8 cellular contexts compared by ENCODE assay signal in genomic region chr3:172520332-172520831, GRCh38. TPM values are rescaled to one million over a fixed set of nuclear protein-coding genes. Genes with fewer than 3 reads are reported as not detected.
A peak's percentile ranks its signal among the peaks of the same experiment; 100 is the strongest.
DNase-seq lines count a peak whose midpoint lies in the region; ATAC-seq and TF ChIP-seq lines count a peak whose summit lies in the region.

No MANE protein-coding gene starts in this region.

- WGBS in transverse colon (ENCODE audit: low coverage in 1 of 2), 2 donors, result 25% methylated on average over 4 of the region's 4 CpGs; no CpG with 5 or more reads in 1 of the 2 donors
- WGBS in body of pancreas, 2 donors, result 44 to 45% methylated on average over 4 of the region's 4 CpGs

- ATAC-seq in GM21786 (IDR thresholded peaks at IDR 0.05; ENCODE audit: unreplicated experiment) (peak; percentile 44), body of pancreas (no peak)

- no peak for TF ChIP-seq EP300 in transverse colon (IDR thresholded peaks at IDR 0.05; ENCODE audit: low read depth)

- no peaks in the 10 kb centered on the region for H3K27me3 ChIP-seq in Peyer's patch
- H3K27me3 ChIP-seq in transverse colon, result no peaks in the 10 kb centered on the region
- no peaks in the 10 kb centered on the region for H3K27me3 ChIP-seq in tibial artery
- no peaks in the 10 kb centered on the region for H3K27me3 ChIP-seq in body of pancreas

- no peak overlapping the region for H3K4me3 ChIP-seq in GM12865 (ENCODE audit: low read depth, low read length)
- peak overlapping the region in 2 of 4 donors; percentile 60 to 86 for H3K4me3 ChIP-seq in Peyer's patch
- H3K4me3 ChIP-seq in transverse colon, result peak overlapping the region in 2 of 4 donors; percentile 4 to 51
- H3K4me3 ChIP-seq in tibial artery, result no peak overlapping the region
- H3K4me3 ChIP-seq in body of pancreas, result no peak overlapping the region

- H3K27ac ChIP-seq in Peyer's patch, result peak overlapping the region in 3 of 4 donors; percentile 44 to 85 (median 63)
- peak overlapping the region; percentile 82 to 94 (median 89) for H3K27ac ChIP-seq in transverse colon
- no peak overlapping the region for H3K27ac ChIP-seq in tibial artery
- peak overlapping the region in 2 of 4 donors; percentile 14 to 22 for H3K27ac ChIP-seq in body of pancreas

- peaks cover 0 to 59% (median 15%) of the 10 kb centered on the region in 4 donors for H3K4me1 ChIP-seq in Peyer's patch
- H3K4me1 ChIP-seq in transverse colon, result peaks cover 33 to 75% (median 57%) of the 10 kb centered on the region in 4 donors
- H3K4me1 ChIP-seq in tibial artery, result peaks cover 0 to 19% (median 8%) of the 10 kb centered on the region in 4 donors
- H3K4me1 ChIP-seq in body of pancreas, result peaks cover 57% of the 10 kb centered on the region

- H3K36me3 ChIP-seq in Peyer's patch, result no peaks in the 10 kb centered on the region
- no peaks in the 10 kb centered on the region for H3K36me3 ChIP-seq in transverse colon
- no peaks in the 10 kb centered on the region for H3K36me3 ChIP-seq in tibial artery
- no peaks in the 10 kb centered on the region for H3K36me3 ChIP-seq in body of pancreas (replicated peaks in 1 of 2; ENCODE audit: insufficient read depth in 1 of 2, low read depth in 2 of 2)

- H3K9me3 ChIP-seq in Peyer's patch (no peaks in the 10 kb centered on the region), transverse colon (no peaks in the 10 kb centered on the region), tibial artery (no peaks in the 10 kb centered on the region), body of pancreas (no peaks in the 10 kb centered on the region)

- no peak for TF ChIP-seq POLR2A in Peyer's patch (IDR thresholded peaks at IDR 0.05)
- TF ChIP-seq POLR2A in transverse colon (IDR thresholded peaks at IDR 0.05), result no peak
- TF ChIP-seq POLR2A in body of pancreas (IDR thresholded peaks at IDR 0.05), result no peak

- TF ChIP-seq CTCF in GM12865 (IDR thresholded peaks at IDR 0.05; ENCODE audit: insufficient read depth, low read depth, low read length, missing control alignments) (no peak), Peyer's patch (IDR thresholded peaks at IDR 0.05) (no peak), transverse colon (IDR thresholded peaks at IDR 0.05) (no peak), tibial artery (IDR thresholded peaks at IDR 0.05) (no peak), body of pancreas (IDR thresholded peaks at IDR 0.05) (no peak)

- in situ Hi-C loops in transverse colon (cut with MboI; ENCODE audit: low pct_ligation_motif_present in 1 of 4, low pct_unique_long_range_greater_than_20kb in 1 of 4, low sequenced_read_pairs in 3 of 4), result no loop called here

- intact Hi-C loops in transverse colon (cut with DNase I; ENCODE audit: low total_unique reads), result loop anchor here (10.0 kb wide), 1 partner anchor 54 kb away; no protein-coding TSS in a partner anchor
- intact Hi-C loops in tibial artery (cut with DNase I; ENCODE audit: low total_unique reads), result no loop called here
- intact Hi-C loops in body of pancreas (cut with DNase I), result no loop called here

- DNase-seq in GM12865 (ENCODE audit: low read depth) (peak; percentile 76), Peyer's patch (no peak), fibroblast of peridontal ligament (ENCODE audit: extremely low read depth) (peak; percentile 73), transverse colon (no peak), tibial artery (no peak), DMS153 treated with DMSO at 0.1 percent for 48 hours (lab: John Stamatoyannopoulos, UW; ENCODE audit: unreplicated experiment) (no peak), body of pancreas (no peak)

RNA-seq across cellular contexts. Expression of gene TNFSF10, which starts 2.8 kb away (rescaled TPM):
- total RNA-seq in Peyer's patch (100 to 1,000 TPM in 3 of 4 donors, 10 to 100 TPM in 1; 52.0 to 229 (median 123) TPM), transverse colon (100 to 1,000 TPM in 3 of 4 donors, 10 to 100 TPM in 1; 73.8 to 150 (median 125) TPM), body of pancreas (10 to 100 TPM; 27.5 to 40.9 TPM)

Comparison
In these comparisons a context has a peak if more than half of its experiments do, and no peak if none do; other contexts are left out.
1. DNase-seq: peak in GM12865 (single experiment) and fibroblast of peridontal ligament (single experiment); none in Peyer's patch (0 of 3), transverse colon (single experiment), tibial artery (0 of 2), DMS153 treated with DMSO at 0.1 percent for 48 hours (single experiment) and body of pancreas (0 of 4).
2. H3K27ac ChIP-seq: peak in Peyer's patch (3 of 4) and transverse colon (4 of 4); none in tibial artery (0 of 2).